24 cellular contexts compared by ENCODE assay signal in the genomic region with DNA sequence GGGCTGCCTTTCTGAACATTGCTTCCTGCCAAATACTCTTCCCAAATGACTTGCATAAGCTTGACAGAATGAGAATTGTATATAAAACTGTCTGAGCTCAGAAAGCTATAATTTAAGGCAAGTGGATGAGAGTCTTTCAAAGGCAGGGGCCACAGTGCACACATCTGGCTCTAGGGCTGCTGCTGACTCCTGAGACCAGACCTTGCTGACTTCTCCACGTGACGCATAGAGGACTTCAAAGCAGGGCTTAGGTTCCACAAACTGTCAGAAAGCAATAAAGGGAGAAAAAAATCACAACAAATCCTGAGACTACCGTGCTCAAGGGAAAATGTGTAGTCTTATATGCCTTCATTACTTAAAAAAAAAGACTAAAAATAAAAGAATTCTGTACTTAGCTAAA.
"Had no signal": no experiment of that assay in that cellular context is flagged by ENCODE, and none has a peak within 500 bp of the region (broad histone marks: within the 10 kb centered on the region; RNA-seq: fewer than 3 reads in every experiment).

No MANE protein-coding gene starts in this region.

- H3K4me1 Mint-ChIP-seq: activated B cell treated with CpG ODN at 0.5 μM for 24 hours; activated CD4-positive, alpha-beta T cell treated with anti-CD3 and anti-CD28 coated beads, Interleukin-2, amount 10 ng/mL, durations not matched to agents 7 days and 5 days; T-cell had no signal

- H3K4me3 ChIP-seq: K562 had no signal

- H3K27me3 Mint-ChIP-seq: activated B cell treated with CpG ODN at 0.5 μM for 24 hours had no signal

- H3K4me3 Mint-ChIP-seq: activated B cell treated with CpG ODN at 0.5 μM for 24 hours; activated CD4-positive, alpha-beta memory T cell treated with anti-CD3 and anti-CD28 coated beads for 36 hours; activated CD4-positive, alpha-beta T cell treated with anti-CD3 and anti-CD28 coated beads, Interleukin-2, amount 10 ng/mL, durations not matched to agents 7 days and 5 days; activated naive CD4-positive, alpha-beta T cell treated with anti-CD3 and anti-CD28 coated beads for 36 hours; activated naive CD8-positive, alpha-beta T cell; activated T-cell treated with anti-CD3 and anti-CD28 coated beads, Interleukin-2, amount 50 U/mL, for 4 hours; brain; T-cell had no signal

- H3K9me3 Mint-ChIP-seq: activated B cell treated with CpG ODN at 0.5 μM for 24 hours; activated CD4-positive, alpha-beta memory T cell treated with anti-CD3 and anti-CD28 coated beads for 36 hours; activated CD4-positive, alpha-beta T cell treated with anti-CD3 and anti-CD28 coated beads, Interleukin-2, amount 10 ng/mL, durations not matched to agents 7 days and 5 days; activated naive CD4-positive, alpha-beta T cell treated with anti-CD3 and anti-CD28 coated beads for 36 hours; activated T-cell treated with anti-CD3 and anti-CD28 coated beads, Interleukin-2, amount 50 U/mL, for 4 hours; brain; T-cell had no signal

- H3K27ac Mint-ChIP-seq: activated B cell treated with CpG ODN at 0.5 μM for 24 hours; activated CD4-positive, alpha-beta memory T cell treated with anti-CD3 and anti-CD28 coated beads for 36 hours; activated CD4-positive, alpha-beta T cell treated with anti-CD3 and anti-CD28 coated beads, Interleukin-2, amount 10 ng/mL, durations not matched to agents 7 days and 5 days; activated naive CD4-positive, alpha-beta T cell treated with anti-CD3 and anti-CD28 coated beads for 36 hours; activated naive CD8-positive, alpha-beta T cell; T-cell had no signal

- DNase-seq: activated B cell treated with CpG ODN at 0.5 μM for 24 hours; activated CD4-positive, alpha-beta memory T cell treated with anti-CD3 and anti-CD28 coated beads for 36 hours; activated CD4-positive, alpha-beta T cell treated with anti-CD3 and anti-CD28 coated beads, Interleukin-2, amount 10 ng/mL, durations not matched to agents 7 days and 5 days; activated CD8-positive, alpha-beta memory T cell treated with anti-CD3 and anti-CD28 coated beads for 24 hours; activated effector memory CD4-positive, alpha-beta T cell treated with anti-CD3 and anti-CD28 coated beads, Interleukin-2, amount 50 U/mL, for 16 hours; activated naive CD4-positive, alpha-beta T cell treated with anti-CD3 and anti-CD28 coated beads for 36 hours; activated T-cell treated with anti-CD3 and anti-CD28 coated beads, Interleukin-2, amount 50 U/mL, for 4 hours; amygdala; Kasumi-1; NCI-H1105 treated with DMSO at 0.1 percent for 48 hours; NCI-H1436 treated with DMSO at 0.1 percent for 48 hours; NCI-H187; NCI-H2081; NCI-H226; NCI-H510A; NCI-H526 treated with DMSO at 0.1 percent for 48 hours; PC-3; SHP77 treated with DMSO at 0.1 percent for 48 hours; T-cell; T-helper 2 cell; T1000 had no signal

- H3K36me3 Mint-ChIP-seq: activated CD4-positive, alpha-beta memory T cell treated with anti-CD3 and anti-CD28 coated beads for 36 hours; activated naive CD8-positive, alpha-beta T cell; brain; T-cell had no signal

- ATAC-seq: activated T-cell treated with anti-CD3 and anti-CD28 coated beads, Interleukin-2, amount 50 U/mL, for 4 hours; K562; PC-3; T-cell had no signal
